Comparison of ENCODE assay signal across 13 cellular contexts in the genomic region with DNA sequence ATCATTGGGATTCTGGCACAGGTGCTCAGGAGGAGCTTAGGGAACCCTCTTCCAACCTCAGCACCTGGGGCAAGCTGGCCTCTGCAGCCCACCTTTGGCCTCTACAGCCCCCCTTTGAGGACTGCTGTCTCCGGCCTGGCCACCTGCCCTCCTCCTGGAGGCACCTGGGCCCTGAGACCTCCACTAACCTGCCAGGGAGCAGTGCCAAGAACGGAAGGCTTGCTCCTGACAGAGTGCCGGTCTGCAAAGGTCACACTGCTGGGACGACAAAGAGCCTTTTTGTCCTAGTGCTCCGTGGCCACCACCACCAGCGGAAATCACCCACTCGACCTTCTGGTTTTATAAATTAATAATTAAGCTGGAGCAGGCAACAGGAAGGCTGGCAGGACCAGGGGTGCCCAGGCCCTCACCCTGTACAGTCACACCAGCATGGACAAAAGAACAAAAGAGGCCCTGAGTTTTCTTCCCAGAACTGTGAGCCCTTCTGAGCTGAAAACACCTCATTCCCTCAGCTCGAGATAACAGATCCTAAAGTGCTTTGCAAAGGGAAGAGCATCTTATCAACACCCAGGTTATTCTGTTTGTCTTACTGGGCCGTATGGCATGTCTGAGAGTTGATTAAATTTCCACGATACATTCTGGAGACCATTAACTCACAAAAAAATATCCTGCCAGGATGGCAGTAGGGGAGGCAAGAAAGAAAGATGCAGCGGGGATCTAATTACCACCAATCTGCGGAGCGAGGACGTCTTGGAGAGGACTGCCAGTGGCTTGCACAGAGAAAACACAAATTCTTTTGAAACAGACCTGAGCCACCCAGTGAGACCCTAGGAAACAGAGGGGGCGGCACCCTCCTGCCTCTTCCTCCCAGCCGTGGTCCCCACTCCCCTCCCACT. TPM values are rescaled to one million over a fixed set of nuclear protein-coding genes. Genes with fewer than 3 reads are reported as not detected.
DNase-seq lines count a peak whose midpoint lies in the region; ATAC-seq and TF ChIP-seq lines count a peak whose summit lies in the region.
"Had no signal": no experiment of that assay in that cellular context is flagged by ENCODE, and none has a peak within 500 bp of the region (broad histone marks: within the 10 kb centered on the region; RNA-seq: fewer than 3 reads in every experiment).

No MANE protein-coding gene starts in this region.

- H3K9ac ChIP-seq in neuronal stem cell (ENCODE audit: low read depth, low read length, poor library complexity), result no peak overlapping the region

- H3K4me1 ChIP-seq in neuronal stem cell (ENCODE audit: control insufficient read depth in 2 of 2, insufficient read depth in 1 of 2, low read depth in 1 of 2, low read length in 2 of 2), result peaks cover 0 to 7% of the 10 kb centered on the region in 2 donors

- no peak overlapping the region for H4K91ac ChIP-seq in neuronal stem cell (ENCODE audit: low read depth, low read length, poor library complexity)

- DNase-seq in DMS79 (lab: John Stamatoyannopoulos, UW), result peak; percentile 57
- peak; percentile 62 for DNase-seq in NCI-H2171 (lab: John Stamatoyannopoulos, UW)
- DNase-seq in epithelial cell of proximal tubule (ENCODE audit: low read depth), result peak; percentile 15
- no peak for DNase-seq in neuronal stem cell (ENCODE audit: low spot score)
- no peak for DNase-seq in activated CD4-positive, CD25-positive, alpha-beta regulatory T cell treated with anti-CD3 and anti-CD28 coated beads, Interleukin-2, amount 50 U/mL, for 72 hours
- no peak for DNase-seq in effector CD4-positive, alpha-beta T cell
- DNase-seq in NCI-H510A treated with DMSO at 0.1 percent for 48 hours (lab: John Stamatoyannopoulos, UW), result no peak
- DNase-seq: activated CD4-positive, alpha-beta T cell treated with anti-CD3 and anti-CD28 coated beads, Interleukin-2, amount 50 U/mL, for 48 hours; activated gamma-delta T cell; C1 segment of cervical spinal cord; T-helper 2 cell had no signal

- no CpG with 5 or more reads among the region's 16 CpGs for WGBS in neuronal stem cell (ENCODE audit: extremely low coverage in 2 of 2, insufficient read length in 2 of 2, insufficient replicate concordance in 1 of 2), 2 donors

- peak overlapping the region; percentile 51 for H2AFZ ChIP-seq in neuronal stem cell (ENCODE audit: low read length)

- peak overlapping the region; percentile 26 for H3K4me2 ChIP-seq in neuronal stem cell (ENCODE audit: insufficient read depth, low read length, poor library complexity, severe bottlenecking)

- H3K9me3 ChIP-seq in neuronal stem cell (replicated peaks in 1 of 2; ENCODE audit: control insufficient read depth in 2 of 2, insufficient read depth in 1 of 2, low read depth in 1 of 2, low read length in 2 of 2), result peaks cover 2 to 16% of the 10 kb centered on the region in 2 donors

- no peak overlapping the region for H2BK12ac ChIP-seq in neuronal stem cell (ENCODE audit: low read length)

- peaks cover 0 to 36% (median 0%) of the 10 kb centered on the region in 3 experiments for H3K27me3 ChIP-seq in neuronal stem cell (ENCODE audit: control insufficient read depth in 3 of 3, insufficient read depth in 3 of 3, low read depth in 1 of 3, low read length in 3 of 3)

- H3K18ac ChIP-seq in neuronal stem cell (ENCODE audit: low read length), result peak overlapping the region; percentile 91

- H2BK120ac ChIP-seq in neuronal stem cell (ENCODE audit: low read depth, low read length), result no peak overlapping the region

- no peak overlapping the region for H2BK5ac ChIP-seq in neuronal stem cell (ENCODE audit: low read length)

- no peak for ATAC-seq in GM19351 (IDR thresholded peaks at IDR 0.05; ENCODE audit: unreplicated experiment)
- ATAC-seq: esophagus mucosa had no signal

- H3K4ac ChIP-seq in neuronal stem cell (ENCODE audit: low read length), result no peak overlapping the region

- no peak overlapping the region for H3K14ac ChIP-seq in neuronal stem cell (ENCODE audit: low read length)

- no peak overlapping the region for H4K8ac ChIP-seq in neuronal stem cell (ENCODE audit: low read depth, low read length)

- no peak overlapping the region for H3K27ac ChIP-seq in neuronal stem cell (replicated peaks; ENCODE audit: low read length)

- TF ChIP-seq CTCF in epithelial cell of proximal tubule (conservative IDR thresholded peaks at IDR 0.05; ENCODE audit: low read depth, low read length), result no peak

- H2BK15ac ChIP-seq in neuronal stem cell (ENCODE audit: low read length), result peak overlapping the region; percentile 81

- H2AK5ac ChIP-seq in neuronal stem cell (ENCODE audit: low read depth, low read length), result peak overlapping the region; percentile 69

- H3K79me1 ChIP-seq in neuronal stem cell (ENCODE audit: low read depth, low read length), result no peaks in the 10 kb centered on the region

- H3K4me3 ChIP-seq in epithelial cell of proximal tubule (ENCODE audit: low read depth, low read length) (no peak overlapping the region), neuronal stem cell (ENCODE audit: low read length in 2 of 2) (no peak overlapping the region)

- H3K23ac ChIP-seq in neuronal stem cell (ENCODE audit: low read depth, low read length, poor library complexity), result no peak overlapping the region

- no peaks in the 10 kb centered on the region for H3K36me3 ChIP-seq in neuronal stem cell (replicated peaks in 1 of 2; ENCODE audit: control insufficient read depth in 2 of 2, insufficient read depth in 2 of 2, low read length in 2 of 2)

RNA-seq across cellular contexts. Expression of gene TESC, which starts 8.2 kb away (rescaled TPM):
- 2.1 and 6.9 TPM in 2 replicates for total RNA-seq in epithelial cell of proximal tubule
- polyA plus RNA-seq in neuronal stem cell (2013, experiment 1 of 2), result 13.2 TPM
- 12.4 TPM for polyA plus RNA-seq in neuronal stem cell (2013, experiment 2 of 2)

Comparison
In these comparisons a context has a peak if more than half of its experiments do, and no peak if none do; other contexts are left out.
1. DNase-seq: peak in DMS79 (single experiment), NCI-H2171 (single experiment) and epithelial cell of proximal tubule (single experiment); none in neuronal stem cell (single experiment), activated CD4-positive, CD25-positive, alpha-beta regulatory T cell treated with anti-CD3 and anti-CD28 coated beads, Interleukin-2, amount 50 U/mL, for 72 hours (single experiment), effector CD4-positive, alpha-beta T cell (single experiment) and NCI-H510A treated with DMSO at 0.1 percent for 48 hours (single experiment).